Comparison of ENCODE assay signal across 15 cellular contexts in genomic region chr10:102313221-102313896, GRCh38.
DNase-seq lines count a peak whose midpoint lies in the region; ATAC-seq and TF ChIP-seq lines count a peak whose summit lies in the region.
"Had no signal": no experiment of that assay in that cellular context is flagged by ENCODE, and none has a peak within 500 bp of the region (broad histone marks: within the 10 kb centered on the region; RNA-seq: fewer than 3 reads in every experiment).

No MANE protein-coding gene starts in this region.

- WGBS in heart left ventricle, 4 donors, result 55 to 69% (median 66%) methylated on average over 8 of the region's 8 CpGs
- WGBS in body of pancreas, 2 donors, result 47 to 60% methylated on average over 8 of the region's 8 CpGs

- H3K4me3 Mint-ChIP-seq in nephron, result no peak overlapping the region
- H3K4me3 Mint-ChIP-seq in immature natural killer cell, result no peak overlapping the region
- H3K4me3 Mint-ChIP-seq: naive thymus-derived CD8-positive, alpha-beta T cell had no signal

- intact Hi-C loops in left ventricle myocardium inferior (cut with micrococcal nuclease), result no loop called here
- intact Hi-C loops in heart left ventricle (cut with DNase I), result no loop called here
- intact Hi-C loops in body of pancreas (cut with DNase I), result no loop called here

- TF ChIP-seq POLR2A in heart left ventricle (IDR thresholded peaks at IDR 0.05) (no peak), body of pancreas (IDR thresholded peaks at IDR 0.05) (no peak)

- H3K9me3 Mint-ChIP-seq in nephron (no peaks in the 10 kb centered on the region), immature natural killer cell (no peaks in the 10 kb centered on the region)
- H3K9me3 Mint-ChIP-seq: naive thymus-derived CD8-positive, alpha-beta T cell had no signal

- no peak for TF ChIP-seq CTCF in left ventricle myocardium inferior (IDR thresholded peaks at IDR 0.05; ENCODE audit: borderline replicate concordance)
- TF ChIP-seq CTCF in heart left ventricle (IDR thresholded peaks at IDR 0.05), result no peak
- no peak for TF ChIP-seq CTCF in body of pancreas (IDR thresholded peaks at IDR 0.05)
- no peak for TF ChIP-seq CTCF in nephron (IDR thresholded peaks at IDR 0.05; ENCODE audit: unreplicated experiment in 3 of 3)

- DNase-seq in left ventricle myocardium inferior, result no peak
- no peak for DNase-seq in heart left ventricle
- no peak for DNase-seq in body of pancreas
- DNase-seq in occipital lobe (lab: John Stamatoyannopoulos, UW), result no peak
- DNase-seq in T-helper 2 cell, result no peak
- DNase-seq in immature natural killer cell, result no peak
- DNase-seq: activated CD8-positive, alpha-beta memory T cell treated with anti-CD3 and anti-CD28 coated beads, Interleukin-2, amount 50 U/mL, for 4 hours; Caco-2; foreskin melanocyte; naive thymus-derived CD8-positive, alpha-beta T cell; NCI-H2029 treated with DMSO at 0.1 percent for 48 hours had no signal

- ATAC-seq in heart left ventricle (no peak), body of pancreas (no peak), HG03175 (IDR thresholded peaks at IDR 0.05; ENCODE audit: unreplicated experiment) (no peak)
- ATAC-seq: naive thymus-derived CD8-positive, alpha-beta T cell had no signal

- peaks cover 3% of the 10 kb centered on the region for H3K36me3 Mint-ChIP-seq in nephron (ENCODE audit: low read depth)
- no peaks in the 10 kb centered on the region for H3K36me3 Mint-ChIP-seq in immature natural killer cell

- H3K4me1 ChIP-seq in left ventricle myocardium inferior, result peaks cover 54% of the 10 kb centered on the region
- peaks cover 2 to 57% (median 31%) of the 10 kb centered on the region in 12 donors for H3K4me1 ChIP-seq in heart left ventricle
- H3K4me1 ChIP-seq in body of pancreas, result peaks cover 45% of the 10 kb centered on the region

- no peak overlapping the region for H3K4me3 ChIP-seq in left ventricle myocardium inferior
- no peak overlapping the region for H3K4me3 ChIP-seq in heart left ventricle
- H3K4me3 ChIP-seq in body of pancreas, result no peak overlapping the region
- H3K4me3 ChIP-seq: tibial nerve had no signal

- H3K27me3 ChIP-seq in left ventricle myocardium inferior (ENCODE audit: low read depth), result no peaks in the 10 kb centered on the region
- no peaks in the 10 kb centered on the region for H3K27me3 ChIP-seq in heart left ventricle
- no peaks in the 10 kb centered on the region for H3K27me3 ChIP-seq in body of pancreas
- H3K27me3 ChIP-seq: tibial nerve had no signal

- peak overlapping the region; percentile 72 to 88 (median 82) for H3K27ac Mint-ChIP-seq in nephron
- peak overlapping the region in 3 of 6 donors; percentile 3 to 48 (median 26) for H3K27ac Mint-ChIP-seq in immature natural killer cell

- H3K9me3 ChIP-seq in left ventricle myocardium inferior (replicated peaks), result no peaks in the 10 kb centered on the region
- no peaks in the 10 kb centered on the region for H3K9me3 ChIP-seq in heart left ventricle
- no peaks in the 10 kb centered on the region for H3K9me3 ChIP-seq in body of pancreas
- H3K9me3 ChIP-seq: Caco-2, tibial nerve had no signal

- H3K36me3 ChIP-seq in left ventricle myocardium inferior, result no peaks in the 10 kb centered on the region
- peaks cover 0 to 12% (median 0%) of the 10 kb centered on the region in 9 donors for H3K36me3 ChIP-seq in heart left ventricle
- no peaks in the 10 kb centered on the region for H3K36me3 ChIP-seq in body of pancreas (replicated peaks in 1 of 2; ENCODE audit: insufficient read depth in 1 of 2, low read depth in 2 of 2)

- H3K4me1 Mint-ChIP-seq in nephron (peaks cover 56% of the 10 kb centered on the region), immature natural killer cell (peaks cover 18 to 52% of the 10 kb centered on the region in 2 donors)

- no peaks in the 10 kb centered on the region for H3K27me3 Mint-ChIP-seq in nephron (ENCODE audit: low read depth)
- H3K27me3 Mint-ChIP-seq in immature natural killer cell (ENCODE audit: low read depth in 3 of 3), result no peaks in the 10 kb centered on the region
- H3K27me3 Mint-ChIP-seq: naive thymus-derived CD8-positive, alpha-beta T cell had no signal

- H3K27ac ChIP-seq in left ventricle myocardium inferior (replicated peaks), result peak overlapping the region; percentile 21
- peak overlapping the region in 5 of 12 donors; percentile 1 to 36 (median 24) for H3K27ac ChIP-seq in heart left ventricle
- peak overlapping the region; percentile 7 to 79 (median 53) for H3K27ac ChIP-seq in body of pancreas
- H3K27ac ChIP-seq: HL-60, tibial nerve had no signal
